ENCODE assay signal across 1 cellular context in the genomic region with DNA sequence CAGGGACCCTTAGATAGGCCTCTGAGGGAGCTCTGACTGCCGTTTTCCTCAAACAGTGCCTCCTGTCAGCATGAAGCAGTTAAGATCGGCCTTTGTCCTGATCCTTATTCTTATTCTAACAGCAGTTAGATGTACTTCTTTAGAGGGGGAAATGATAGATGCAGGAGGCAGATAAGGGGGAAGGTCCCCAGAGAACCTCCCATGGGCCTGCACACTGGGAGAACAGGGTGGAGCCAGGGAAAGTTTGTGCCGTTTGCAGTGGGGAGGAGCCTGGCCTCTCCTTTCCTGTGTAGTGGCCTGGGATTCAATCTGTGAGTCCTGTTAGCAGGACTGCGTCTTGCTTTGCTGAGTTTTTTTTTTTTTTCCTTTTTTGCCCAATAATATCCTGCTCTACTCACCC.
TF ChIP-seq lines count a peak whose summit lies in the region.

No MANE protein-coding gene starts in this region.

TF ChIP-seq in GM23338, 12 proteins besides CTCF, POLR2A, EP300 and RAD21:
- TF ChIP-seq, protein P1, sequence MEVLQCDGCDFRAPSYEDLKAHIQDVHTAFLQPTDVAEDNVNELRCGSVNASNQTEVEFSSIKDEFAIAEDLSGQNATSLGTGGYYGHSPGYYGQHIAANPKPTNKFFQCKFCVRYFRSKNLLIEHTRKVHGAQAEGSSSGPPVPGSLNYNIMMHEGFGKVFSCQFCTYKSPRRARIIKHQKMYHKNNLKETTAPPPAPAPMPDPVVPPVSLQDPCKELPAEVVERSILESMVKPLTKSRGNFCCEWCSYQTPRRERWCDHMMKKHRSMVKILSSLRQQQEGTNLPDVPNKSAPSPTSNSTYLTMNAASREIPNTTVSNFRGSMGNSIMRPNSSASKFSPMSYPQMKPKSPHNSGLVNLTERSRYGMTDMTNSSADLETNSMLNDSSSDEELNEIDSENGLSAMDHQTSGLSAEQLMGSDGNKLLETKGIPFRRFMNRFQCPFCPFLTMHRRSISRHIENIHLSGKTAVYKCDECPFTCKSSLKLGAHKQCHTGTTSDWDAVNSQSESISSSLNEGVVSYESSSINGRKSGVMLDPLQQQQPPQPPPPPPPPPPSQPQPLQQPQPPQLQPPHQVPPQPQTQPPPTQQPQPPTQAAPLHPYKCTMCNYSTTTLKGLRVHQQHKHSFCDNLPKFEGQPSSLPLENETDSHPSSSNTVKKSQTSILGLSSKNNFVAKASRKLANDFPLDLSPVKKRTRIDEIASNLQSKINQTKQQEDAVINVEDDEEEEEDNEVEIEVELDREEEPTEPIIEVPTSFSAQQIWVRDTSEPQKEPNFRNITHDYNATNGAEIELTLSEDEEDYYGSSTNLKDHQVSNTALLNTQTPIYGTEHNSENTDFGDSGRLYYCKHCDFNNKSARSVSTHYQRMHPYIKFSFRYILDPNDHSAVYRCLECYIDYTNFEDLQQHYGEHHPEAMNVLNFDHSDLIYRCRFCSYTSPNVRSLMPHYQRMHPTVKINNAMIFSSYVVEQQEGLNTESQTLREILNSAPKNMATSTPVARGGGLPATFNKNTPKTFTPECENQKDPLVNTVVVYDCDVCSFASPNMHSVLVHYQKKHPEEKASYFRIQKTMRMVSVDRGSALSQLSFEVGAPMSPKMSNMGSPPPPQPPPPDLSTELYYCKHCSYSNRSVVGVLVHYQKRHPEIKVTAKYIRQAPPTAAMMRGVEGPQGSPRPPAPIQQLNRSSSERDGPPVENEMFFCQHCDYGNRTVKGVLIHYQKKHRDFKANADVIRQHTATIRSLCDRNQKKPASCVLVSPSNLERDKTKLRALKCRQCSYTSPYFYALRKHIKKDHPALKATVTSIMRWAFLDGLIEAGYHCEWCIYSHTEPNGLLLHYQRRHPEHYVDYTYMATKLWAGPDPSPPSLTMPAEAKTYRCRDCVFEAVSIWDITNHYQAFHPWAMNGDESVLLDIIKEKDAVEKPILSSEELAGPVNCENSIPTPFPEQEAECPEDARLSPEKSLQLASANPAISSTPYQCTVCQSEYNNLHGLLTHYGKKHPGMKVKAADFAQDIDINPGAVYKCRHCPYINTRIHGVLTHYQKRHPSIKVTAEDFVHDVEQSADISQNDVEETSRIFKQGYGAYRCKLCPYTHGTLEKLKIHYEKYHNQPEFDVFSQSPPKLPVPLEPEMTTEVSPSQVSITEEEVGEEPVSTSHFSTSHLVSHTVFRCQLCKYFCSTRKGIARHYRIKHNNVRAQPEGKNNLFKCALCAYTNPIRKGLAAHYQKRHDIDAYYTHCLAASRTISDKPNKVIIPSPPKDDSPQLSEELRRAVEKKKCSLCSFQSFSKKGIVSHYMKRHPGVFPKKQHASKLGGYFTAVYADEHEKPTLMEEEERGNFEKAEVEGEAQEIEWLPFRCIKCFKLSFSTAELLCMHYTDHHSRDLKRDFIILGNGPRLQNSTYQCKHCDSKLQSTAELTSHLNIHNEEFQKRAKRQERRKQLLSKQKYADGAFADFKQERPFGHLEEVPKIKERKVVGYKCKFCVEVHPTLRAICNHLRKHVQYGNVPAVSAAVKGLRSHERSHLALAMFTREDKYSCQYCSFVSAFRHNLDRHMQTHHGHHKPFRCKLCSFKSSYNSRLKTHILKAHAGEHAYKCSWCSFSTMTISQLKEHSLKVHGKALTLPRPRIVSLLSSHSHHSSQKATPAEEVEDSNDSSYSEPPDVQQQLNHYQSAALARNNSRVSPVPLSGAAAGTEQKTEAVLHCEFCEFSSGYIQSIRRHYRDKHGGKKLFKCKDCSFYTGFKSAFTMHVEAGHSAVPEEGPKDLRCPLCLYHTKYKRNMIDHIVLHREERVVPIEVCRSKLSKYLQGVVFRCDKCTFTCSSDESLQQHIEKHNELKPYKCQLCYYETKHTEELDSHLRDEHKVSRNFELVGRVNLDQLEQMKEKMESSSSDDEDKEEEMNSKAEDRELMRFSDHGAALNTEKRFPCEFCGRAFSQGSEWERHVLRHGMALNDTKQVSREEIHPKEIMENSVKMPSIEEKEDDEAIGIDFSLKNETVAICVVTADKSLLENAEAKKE (CRISPR knock-in tag; IDR thresholded peaks at IDR 0.05) = no peak
- TF ChIP-seq ZNF331 (CRISPR knock-in tag; IDR thresholded peaks at IDR 0.05; ENCODE audit: low read depth) (no peak), CREB1 (CRISPR knock-in tag; IDR thresholded peaks at IDR 0.05; ENCODE audit: low read depth) (no peak), NANOG (IDR thresholded peaks at IDR 0.05; ENCODE audit: borderline replicate concordance) (no peak), REST (IDR thresholded peaks at IDR 0.05; ENCODE audit: unreplicated experiment) (no peak), STAT1 (IDR thresholded peaks at IDR 0.05; ENCODE audit: unreplicated experiment) (no peak), ZNF114 (CRISPR knock-in tag; IDR thresholded peaks at IDR 0.05) (no peak), EZH2 (IDR thresholded peaks at IDR 0.05; ENCODE audit: low read depth, unreplicated experiment) (no peak), POLR2AphosphoS5 (IDR thresholded peaks at IDR 0.05; ENCODE audit: low read depth) (no peak), JUNB (IDR thresholded peaks at IDR 0.05; ENCODE audit: unreplicated experiment) (no peak)
